In the genomic region with DNA sequence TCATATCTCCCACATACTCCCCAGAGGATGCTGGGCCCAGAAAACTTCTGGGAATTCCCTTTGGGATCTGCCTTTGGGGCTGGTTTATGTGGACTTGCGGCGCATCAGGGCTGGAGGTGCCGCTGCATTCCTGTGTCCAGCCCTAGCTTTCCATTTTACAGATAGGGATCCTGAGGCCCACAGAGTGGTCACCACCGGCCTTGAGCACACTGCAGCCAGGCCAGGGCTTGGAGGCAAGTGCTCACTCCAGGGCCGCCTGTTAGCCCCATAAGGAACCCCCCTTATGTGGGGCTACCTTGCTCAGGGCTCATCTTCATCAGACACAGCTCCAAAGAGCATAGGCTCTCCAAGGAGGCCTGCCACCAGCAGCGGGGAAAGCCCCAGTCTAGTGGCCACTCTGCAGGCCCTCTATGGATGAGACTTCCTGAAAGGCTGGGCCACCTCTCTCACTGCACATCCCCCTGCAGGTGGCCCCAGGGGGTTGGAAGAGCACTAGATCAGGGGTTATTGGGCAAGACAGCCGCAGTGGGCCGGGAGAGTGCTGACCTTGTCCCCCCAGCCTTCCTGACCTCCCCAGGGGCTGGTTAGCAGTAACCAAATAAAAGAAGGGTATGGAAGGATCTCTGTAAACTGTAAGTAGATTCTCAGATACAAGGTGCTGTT, we compare ENCODE assay signal across 1 cellular context.
TF ChIP-seq lines count a peak whose summit lies in the region.

No MANE protein-coding gene starts in this region.

TF ChIP-seq in K562, 482 proteins besides CTCF, POLR2A, EP300 and RAD21 (continued from another document):
- TF ChIP-seq, protein P1, sequence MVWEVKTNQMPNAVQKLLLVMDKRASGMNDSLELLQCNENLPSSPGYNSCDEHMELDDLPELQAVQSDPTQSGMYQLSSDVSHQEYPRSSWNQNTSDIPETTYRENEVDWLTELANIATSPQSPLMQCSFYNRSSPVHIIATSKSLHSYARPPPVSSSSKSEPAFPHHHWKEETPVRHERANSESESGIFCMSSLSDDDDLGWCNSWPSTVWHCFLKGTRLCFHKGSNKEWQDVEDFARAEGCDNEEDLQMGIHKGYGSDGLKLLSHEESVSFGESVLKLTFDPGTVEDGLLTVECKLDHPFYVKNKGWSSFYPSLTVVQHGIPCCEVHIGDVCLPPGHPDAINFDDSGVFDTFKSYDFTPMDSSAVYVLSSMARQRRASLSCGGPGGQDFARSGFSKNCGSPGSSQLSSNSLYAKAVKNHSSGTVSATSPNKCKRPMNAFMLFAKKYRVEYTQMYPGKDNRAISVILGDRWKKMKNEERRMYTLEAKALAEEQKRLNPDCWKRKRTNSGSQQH (CRISPR knock-in tag; IDR thresholded peaks at IDR 0.05) = no peak
- TF ChIP-seq ZNF785 (CRISPR knock-in tag; IDR thresholded peaks at IDR 0.05) = no peak
- TF ChIP-seq NR2F6 (CRISPR knock-in tag; IDR thresholded peaks at IDR 0.05) = no peak
- TF ChIP-seq, protein P2, sequence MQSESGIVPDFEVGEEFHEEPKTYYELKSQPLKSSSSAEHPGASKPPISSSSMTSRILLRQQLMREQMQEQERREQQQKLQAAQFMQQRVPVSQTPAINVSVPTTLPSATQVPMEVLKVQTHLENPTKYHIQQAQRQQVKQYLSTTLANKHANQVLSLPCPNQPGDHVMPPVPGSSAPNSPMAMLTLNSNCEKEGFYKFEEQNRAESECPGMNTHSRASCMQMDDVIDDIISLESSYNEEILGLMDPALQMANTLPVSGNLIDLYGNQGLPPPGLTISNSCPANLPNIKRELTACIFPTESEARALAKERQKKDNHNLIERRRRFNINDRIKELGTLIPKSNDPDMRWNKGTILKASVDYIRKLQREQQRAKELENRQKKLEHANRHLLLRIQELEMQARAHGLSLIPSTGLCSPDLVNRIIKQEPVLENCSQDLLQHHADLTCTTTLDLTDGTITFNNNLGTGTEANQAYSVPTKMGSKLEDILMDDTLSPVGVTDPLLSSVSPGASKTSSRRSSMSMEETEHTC (IDR thresholded peaks at IDR 0.05) = no peak
- TF ChIP-seq KDM2B (CRISPR knock-in tag; IDR thresholded peaks at IDR 0.05) = no peak
- no peak for TF ChIP-seq MAFK (IDR thresholded peaks at IDR 0.05; ENCODE audit: low read length)
- TF ChIP-seq ZKSCAN3 (CRISPR knock-in tag; IDR thresholded peaks at IDR 0.05) = no peak
- no peak for TF ChIP-seq GATAD2B (IDR thresholded peaks at IDR 0.05; ENCODE audit: borderline replicate concordance)
- TF ChIP-seq, protein P3, sequence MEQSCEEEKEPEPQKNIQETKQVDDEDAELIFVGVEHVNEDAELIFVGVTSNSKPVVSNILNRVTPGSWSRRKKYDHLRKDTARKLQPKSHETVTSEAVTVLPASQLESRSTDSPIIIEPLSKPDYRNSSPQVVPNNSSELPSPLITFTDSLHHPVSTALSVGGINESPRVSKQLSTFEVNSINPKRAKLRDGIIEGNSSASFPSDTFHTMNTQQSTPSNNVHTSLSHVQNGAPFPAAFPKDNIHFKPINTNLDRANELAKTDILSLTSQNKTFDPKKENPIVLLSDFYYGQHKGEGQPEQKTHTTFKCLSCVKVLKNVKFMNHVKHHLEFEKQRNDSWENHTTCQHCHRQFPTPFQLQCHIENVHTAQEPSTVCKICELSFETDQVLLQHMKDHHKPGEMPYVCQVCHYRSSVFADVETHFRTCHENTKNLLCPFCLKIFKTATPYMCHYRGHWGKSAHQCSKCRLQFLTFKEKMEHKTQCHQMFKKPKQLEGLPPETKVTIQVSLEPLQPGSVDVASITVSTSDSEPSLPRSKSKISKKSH (CRISPR knock-in tag; IDR thresholded peaks at IDR 0.05) = no peak
TF ChIP-seq in K562: peak in this region for 0.
